ENCODE assay signal across 23 cellular contexts in the genomic region with DNA sequence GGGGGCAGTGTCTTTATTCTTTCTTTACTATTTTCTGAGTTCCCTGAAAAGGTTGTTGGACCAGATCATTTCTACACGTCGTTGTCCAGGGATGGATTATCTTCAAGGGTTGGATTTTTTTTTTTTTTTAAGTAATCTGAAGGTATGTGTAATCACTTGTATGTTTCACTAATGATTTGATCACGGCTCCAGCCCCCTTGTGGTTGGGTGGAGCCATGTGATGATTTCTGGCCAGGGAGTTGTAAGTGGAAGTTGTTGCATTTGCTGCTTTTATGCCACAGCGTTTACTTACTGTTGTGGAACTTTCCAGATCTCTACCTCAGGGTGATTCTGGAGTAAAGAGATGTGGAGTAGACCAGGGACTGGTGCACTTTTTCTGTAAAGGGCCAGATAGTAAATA.
DNase-seq lines count a peak whose midpoint lies in the region; ATAC-seq and TF ChIP-seq lines count a peak whose summit lies in the region.
"Had no signal": no experiment of that assay in that cellular context is flagged by ENCODE, and none has a peak within 500 bp of the region (broad histone marks: within the 10 kb centered on the region; RNA-seq: fewer than 3 reads in every experiment).

No MANE protein-coding gene starts in this region.

- H3K27ac ChIP-seq in VCaP (no peak overlapping the region), layer of hippocampus (ENCODE audit: low read depth, low read length) (peak overlapping the region; percentile 88)
- H3K27ac ChIP-seq: BLaER1 treated with 17β-estradiol and CSF1 and Interleukin-3, amounts not matched to agents 10 nM and 100 nM; hepatocyte; parathyroid adenoma; upper lobe of left lung had no signal

- H3K27ac Mint-ChIP-seq in activated CD4-positive, alpha-beta T cell treated with anti-CD3 and anti-CD28 coated beads, Interleukin-2, amount 10 ng/mL, durations not matched to agents 24 days and 14 days, result no peak overlapping the region
- H3K27ac Mint-ChIP-seq: activated naive CD8-positive, alpha-beta T cell; activated T-helper 1 cell treated with anti-CD3 and anti-CD28 coated beads, Interleukin-12 subunit alpha, Interleukin-12 subunit beta, Interleukin-2, Interleukin-4 antibody, amounts not matched to agents 30 ng/mL and 10 ng/mL and 1 ng/mL, durations not matched to agents 14 hours and 24 hours and 36 hours; HFFc6; naive B cell; stimulated activated naive CD8-positive, alpha-beta T cell treated with anti-CD3 and anti-CD28 coated beads, Interleukin-15, Interleukin-2, amounts not matched to agents 100 ng/mL and 50 ng/mL, for 24 hours had no signal

- ATAC-seq in GM21367 (IDR thresholded peaks at IDR 0.05; ENCODE audit: unreplicated experiment), result no peak
- ATAC-seq in HG03135 (IDR thresholded peaks at IDR 0.05; ENCODE audit: unreplicated experiment), result no peak
- no peak for ATAC-seq in omental fat pad (ENCODE audit: low FRiP score)
- ATAC-seq in HG03025 (IDR thresholded peaks at IDR 0.05; ENCODE audit: low FRiP score, unreplicated experiment), result no peak
- ATAC-seq: activated CD4-positive, CD25-positive, alpha-beta regulatory T cell treated with anti-CD3 and anti-CD28 coated beads, Interleukin-2, amount 50 U/mL, for 24 hours had no signal

- no peaks in the 10 kb centered on the region for H3K4me1 Mint-ChIP-seq in activated CD4-positive, alpha-beta T cell treated with anti-CD3 and anti-CD28 coated beads, Interleukin-2, amount 10 ng/mL, durations not matched to agents 24 days and 14 days
- H3K4me1 Mint-ChIP-seq: naive B cell had no signal

- H3K27me3 ChIP-seq in layer of hippocampus (ENCODE audit: control insufficient read depth, insufficient read depth, low read length), result peaks cover 2% of the 10 kb centered on the region
- H3K27me3 ChIP-seq: BLaER1 treated with 17β-estradiol and CSF1 and Interleukin-3, amounts not matched to agents 10 nM and 100 nM; hepatocyte; upper lobe of left lung had no signal

- no peaks in the 10 kb centered on the region for H3K36me3 Mint-ChIP-seq in activated CD4-positive, alpha-beta T cell treated with anti-CD3 and anti-CD28 coated beads, Interleukin-2, amount 10 ng/mL, durations not matched to agents 24 days and 14 days (ENCODE audit: low read depth)
- H3K36me3 Mint-ChIP-seq: activated naive CD8-positive, alpha-beta T cell had no signal

- peaks cover 5% of the 10 kb centered on the region for H3K27me3 Mint-ChIP-seq in activated CD4-positive, alpha-beta T cell treated with anti-CD3 and anti-CD28 coated beads, Interleukin-2, amount 10 ng/mL, durations not matched to agents 24 days and 14 days

- no peaks in the 10 kb centered on the region for H3K9me3 Mint-ChIP-seq in activated CD4-positive, alpha-beta T cell treated with anti-CD3 and anti-CD28 coated beads, Interleukin-2, amount 10 ng/mL, durations not matched to agents 24 days and 14 days

- DNase-seq in activated CD4-positive, alpha-beta T cell treated with anti-CD3 and anti-CD28 coated beads, Interleukin-2, amount 10 ng/mL, durations not matched to agents 24 days and 14 days, result peak; percentile 26
- DNase-seq in activated CD4-positive, alpha-beta T cell treated with anti-CD3 and anti-CD28 coated beads for 4 hours, result no peak
- DNase-seq in omental fat pad (ENCODE audit: low spot score), result no peak
- DNase-seq: HFFc6, islet precursor cell, naive B cell, NCI-H1105 treated with DMSO at 0.1 percent for 48 hours, NCI-H2171, NCI-H69, T-helper 2 cell, upper lobe of left lung had no signal

- TF ChIP-seq CTCF in VCaP (conservative IDR thresholded peaks at IDR 0.05) (peak; percentile 49), omental fat pad (IDR thresholded peaks at IDR 0.05) (no peak)

- intact Hi-C loops in activated CD4-positive, alpha-beta T cell treated with anti-CD3 and anti-CD28 coated beads, Interleukin-2, amount 10 ng/mL, durations not matched to agents 24 days and 14 days (cut with micrococcal nuclease), result no loop called here

- no peak overlapping the region for H3K4me3 Mint-ChIP-seq in activated CD4-positive, alpha-beta T cell treated with anti-CD3 and anti-CD28 coated beads, Interleukin-2, amount 10 ng/mL, durations not matched to agents 24 days and 14 days
- H3K4me3 Mint-ChIP-seq: activated naive CD8-positive, alpha-beta T cell; activated T-helper 1 cell treated with anti-CD3 and anti-CD28 coated beads, Interleukin-12 subunit alpha, Interleukin-12 subunit beta, Interleukin-2, Interleukin-4 antibody, amounts not matched to agents 30 ng/mL and 10 ng/mL and 1 ng/mL, durations not matched to agents 14 hours and 24 hours and 36 hours; HFFc6; naive B cell; stimulated activated naive CD8-positive, alpha-beta T cell treated with anti-CD3 and anti-CD28 coated beads, Interleukin-15, Interleukin-2, amounts not matched to agents 100 ng/mL and 50 ng/mL, for 24 hours had no signal
